Comparison of ENCODE assay signal across 1 cellular context in the genomic region with DNA sequence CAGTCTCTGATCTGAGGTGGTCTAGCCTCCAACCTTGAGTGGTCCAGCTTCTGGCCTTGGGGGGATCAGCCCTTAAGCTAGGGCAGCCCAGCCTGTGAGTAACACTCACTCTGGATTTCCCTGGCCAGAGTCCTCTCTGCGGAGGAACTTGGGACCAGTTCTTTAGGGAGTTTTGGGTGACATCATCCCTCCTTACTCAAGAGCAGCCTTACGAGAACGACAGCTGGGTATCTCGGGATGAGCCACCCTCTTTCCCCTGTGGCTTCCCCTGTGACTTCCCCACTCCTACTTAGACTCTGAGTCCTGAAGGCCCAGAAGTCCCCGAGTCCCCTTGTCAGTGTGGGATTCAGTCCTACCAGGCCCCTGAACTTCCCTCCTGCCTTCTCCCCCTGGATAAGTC.
TF ChIP-seq lines count a peak whose summit lies in the region.

No MANE protein-coding gene starts in this region.

TF ChIP-seq in HepG2, 621 proteins besides CTCF, POLR2A, EP300 and RAD21 (continued from another document):
- no peak for TF ChIP-seq STAT5B (CRISPR knock-in tag; IDR thresholded peaks at IDR 0.05)
